In the genomic region with DNA sequence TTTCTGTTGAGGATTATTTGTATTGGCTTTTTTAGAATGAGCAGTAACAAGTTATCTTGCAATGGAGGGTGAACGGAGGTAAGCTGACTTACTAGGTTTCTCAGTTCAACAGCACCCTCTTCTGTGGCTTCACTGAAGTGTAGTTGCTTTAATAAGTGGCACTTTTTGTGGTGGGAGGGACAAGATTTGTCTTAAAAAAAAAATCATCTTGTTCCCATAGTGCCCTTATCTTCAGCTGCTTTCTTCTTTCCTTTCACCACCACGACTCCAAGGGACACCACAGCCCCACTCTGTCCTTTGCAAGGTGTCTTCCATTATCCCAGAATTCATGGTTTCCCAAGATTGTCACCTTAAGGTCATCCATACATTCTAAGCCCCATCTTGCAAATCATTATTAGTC, we compare ENCODE assay signal across 8 cellular contexts.
DNase-seq lines count a peak whose midpoint lies in the region; ATAC-seq and TF ChIP-seq lines count a peak whose summit lies in the region.

No MANE protein-coding gene starts in this region.

- TF ChIP-seq POLR2A in breast epithelium (IDR thresholded peaks at IDR 0.05) = no peak

- intact Hi-C loops in breast epithelium (cut with DNase I; ENCODE audit: low total_unique reads) (no loop called here), left colon (cut with DNase I, micrococcal nuclease) (loop anchor here in 1 of 2 donors (10.0 kb wide), 1 partner anchor 972 kb away; no protein-coding TSS in a partner anchor)

- no peaks in the 10 kb centered on the region for H3K4me1 ChIP-seq in breast epithelium

- H3K4me3 ChIP-seq in breast epithelium = no peak overlapping the region

- H3K27ac ChIP-seq in breast epithelium = no peak overlapping the region

- no peaks in the 10 kb centered on the region for H3K27me3 ChIP-seq in breast epithelium

- peaks cover 4% of the 10 kb centered on the region for H3K36me3 ChIP-seq in breast epithelium

- TF ChIP-seq CTCF in breast epithelium (IDR thresholded peaks at IDR 0.05) = peak in 2 of 3 donors; percentile 62 to 66

- DNase-seq in DMS114 treated with DMSO at 0.1 percent for 48 hours (lab: John Stamatoyannopoulos, UW; ENCODE audit: unreplicated experiment) = peak; percentile 56
- DNase-seq in NCI-H748 treated with DMSO at 0.1 percent for 48 hours (lab: John Stamatoyannopoulos, UW) = peak; percentile 75
- no peak for DNase-seq in breast epithelium (ENCODE audit: low spot score in 2 of 2)
- DNase-seq in left colon = no peak
- DNase-seq in ureter (ENCODE audit: low spot score) = no peak

- ATAC-seq in GM19043 (IDR thresholded peaks at IDR 0.05; ENCODE audit: low read depth, unreplicated experiment) (peak; percentile 79), HG03558 (IDR thresholded peaks at IDR 0.05; ENCODE audit: extremely low read depth, unreplicated experiment) (peak; percentile 59), left colon (peak; percentile 62), HG02759 (IDR thresholded peaks at IDR 0.05; ENCODE audit: unreplicated experiment) (no peak)

- H3K9me3 ChIP-seq in breast epithelium = no peaks in the 10 kb centered on the region

Comparison
In these comparisons a context has a peak if more than half of its experiments do, and no peak if none do; other contexts are left out.
1. DNase-seq: peak in DMS114 treated with DMSO at 0.1 percent for 48 hours (single experiment) and NCI-H748 treated with DMSO at 0.1 percent for 48 hours (single experiment); none in breast epithelium (0 of 2), left colon (0 of 2) and ureter (single experiment).